ENCODE assay signal across 20 cellular contexts in genomic region chr21:41328660-41329300, GRCh38. TPM values are rescaled to one million over a fixed set of nuclear protein-coding genes. Genes with fewer than 3 reads are reported as not detected.
DNase-seq lines count a peak whose midpoint lies in the region; ATAC-seq and TF ChIP-seq lines count a peak whose summit lies in the region.
"Had no signal": no experiment of that assay in that cellular context is flagged by ENCODE, and none has a peak within 500 bp of the region (broad histone marks: within the 10 kb centered on the region; RNA-seq: fewer than 3 reads in every experiment).

No MANE protein-coding gene starts in this region.

- dilution Hi-C loops in IMR-90 (cut with HindIII; ENCODE audit: low sequenced_read_pairs, unreplicated experiment) = no loop called here

- H2BK15ac ChIP-seq in IMR-90 (ENCODE audit: low read depth, low read length) = no peak overlapping the region

- H2AK9ac ChIP-seq in IMR-90 (replicated peaks; ENCODE audit: low read depth, low read length, poor library complexity) = no peak overlapping the region

- H4K8ac ChIP-seq in IMR-90 (ENCODE audit: low read depth in 2 of 2, low read length in 2 of 2) = no peak overlapping the region

- peaks cover 4% of the 10 kb centered on the region; the same call in 1 of the 2 replicates for H3K27me3 ChIP-seq in IMR-90 (ENCODE audit: control insufficient read depth, insufficient read depth, low read length)

- H3K4me1 ChIP-seq in IMR-90 (ENCODE audit: control insufficient read depth, insufficient read depth, low read length) = no peaks in the 10 kb centered on the region

- no peak for TF ChIP-seq CTCF in IMR-90 (conservative IDR thresholded peaks at IDR 0.05; ENCODE audit: low read depth, low read length)
- TF ChIP-seq CTCF in nephron progenitor cell (IDR thresholded peaks at IDR 0.05) = no peak
- no peak for TF ChIP-seq CTCF in GM13977 (IDR thresholded peaks at IDR 0.05; ENCODE audit: extremely low read depth, insufficient read depth, missing control alignments)

- CTCF ChIA-PET in IMR-90 (lab: Yijun Ruan, JAX) = no interaction called here

- peaks cover 4% of the 10 kb centered on the region for H3K4me1 Mint-ChIP-seq in nephron progenitor cell
- H3K4me1 Mint-ChIP-seq: CD14-positive monocyte, IgD-negative memory B cell had no signal

- H2AFZ ChIP-seq in IMR-90 (replicated peaks; ENCODE audit: low read length, poor library complexity) = no peak overlapping the region

- peak; percentile 46; the same call in 1 of the 2 replicates for ATAC-seq in IMR-90 (ENCODE audit: low read depth)

- no peak overlapping the region for H3K4ac ChIP-seq in IMR-90 (ENCODE audit: low read depth, low read length)

- peaks cover 10% of the 10 kb centered on the region for H3K27me3 Mint-ChIP-seq in nephron progenitor cell (ENCODE audit: low read depth, poor library complexity)

- no peak for TF ChIP-seq RAD21 in IMR-90 (IDR thresholded peaks at IDR 0.05; ENCODE audit: low read length)

- H4K20me1 ChIP-seq in IMR-90 (ENCODE audit: insufficient read depth, low read length) = no peaks in the 10 kb centered on the region

- 32% methylated on average over 3 of the region's 10 CpGs; no CpG with 5 or more reads in 1 of the 2 experiments for WGBS in IMR-90 (ENCODE audit: extremely low coverage in 2 of 2, insufficient read length in 1 of 2), 2 experiments

- intact Hi-C loops in IMR-90 (cut with micrococcal nuclease) = no loop called here

- H4K5ac ChIP-seq in IMR-90 (ENCODE audit: low read depth, low read length) = no peak overlapping the region

- H3K9me1 ChIP-seq in IMR-90 (ENCODE audit: insufficient read depth, low read length) = no peaks in the 10 kb centered on the region

- H3K4me3 ChIP-seq in IMR-90 (ENCODE audit: insufficient read depth, low read depth, low read length) = no peak overlapping the region

- no peak overlapping the region for H2BK20ac ChIP-seq in IMR-90 (ENCODE audit: low read depth, low read length)

- no TSS peak for BruUV-seq in IMR-90 (replicated peaks; lab: Mats Ljungman, UMichigan)

- H3K23ac ChIP-seq in IMR-90 (ENCODE audit: low read depth, low read length) = no peak overlapping the region

- POLR2A ChIA-PET in IMR-90 (lab: Charles Lee; ENCODE audit: unreplicated experiment) = no interaction called here

- H2AK5ac ChIP-seq in IMR-90 (ENCODE audit: low read depth, low read length) = no peak overlapping the region

- H2BK120ac ChIP-seq in IMR-90 (ENCODE audit: low read depth, low read length) = no peak overlapping the region

- H3K4me3 Mint-ChIP-seq in nephron progenitor cell = no peak overlapping the region
- H3K4me3 Mint-ChIP-seq: CD14-positive monocyte, IgD-negative memory B cell had no signal

- H3K9ac ChIP-seq in IMR-90 (ENCODE audit: low read depth, low read length) = no peak overlapping the region

- peak overlapping the region; percentile 58 for H3K4me2 ChIP-seq in IMR-90 (ENCODE audit: low read depth, low read length)

- H2BK5ac ChIP-seq in IMR-90 (ENCODE audit: low read depth, low read length, poor library complexity, severe bottlenecking) = no peak overlapping the region

- no peak overlapping the region for H3K56ac ChIP-seq in IMR-90 (ENCODE audit: extremely low read depth, insufficient read depth, low read length)

- no peak overlapping the region for H3K14ac ChIP-seq in IMR-90 (replicated peaks; ENCODE audit: low read depth, low read length)

- no peak overlapping the region for H4K91ac ChIP-seq in IMR-90 (ENCODE audit: insufficient read depth, low read depth, low read length)

- H3K36me3 ChIP-seq in IMR-90 (ENCODE audit: control insufficient read depth, insufficient read depth, low read length) = no peaks in the 10 kb centered on the region

- TF ChIP-seq POLR2A in IMR-90 (IDR thresholded peaks at IDR 0.05; ENCODE audit: low read depth, low read length) = no peak

- in situ Hi-C loops in IMR-90 (cut with MboI; ENCODE audit: low sequenced_read_pairs) = no loop called here
- in situ Hi-C loops in GM13977 (cut with MboI; ENCODE audit: low pct_unique_long_range_greater_than_20kb, low sequenced_read_pairs, unreplicated experiment) = no loop called here

- H3K27ac Mint-ChIP-seq in nephron progenitor cell = peak overlapping the region; percentile 70
- H3K27ac Mint-ChIP-seq: IgD-negative memory B cell had no signal

- no peak overlapping the region for H3K27ac ChIP-seq in IMR-90 (ENCODE audit: insufficient read depth, low read length)
- H3K27ac ChIP-seq: RWPE1 had no signal

- peak; percentile 3 for DNase-seq in EH (ENCODE audit: low read depth)
- DNase-seq in IMR-90 = peak; percentile 35
- peak; percentile 86 for DNase-seq in astrocyte of the hippocampus (ENCODE audit: low read depth, low spot score)
- DNase-seq in nephron progenitor cell = no peak
- no peak for DNase-seq in GM13977 (ENCODE audit: low spot score)
- no peak for DNase-seq in DMS 273 treated with DMSO at 0.1 percent for 48 hours (lab: John Stamatoyannopoulos, UW)
- no peak for DNase-seq in stimulated activated CD4-positive, alpha-beta T cell treated with anti-CD3 and anti-CD28 coated beads, Interleukin-2, amount 100 ng/mL, for 24 hours
- DNase-seq: Caco-2; GDM1; H7; NCI-H1105 treated with DMSO at 0.1 percent for 48 hours; NCI-H1694 treated with DMSO at 0.1 percent for 48 hours; NCI-H69; NK-92 treated with Interleukin-12 subunit alpha and Interleukin-12 subunit beta, amount 100 ng/mL, for 24 hours; OCI-M1 had no signal

- H3K9me3 Mint-ChIP-seq in nephron progenitor cell = peaks cover 15% of the 10 kb centered on the region

- no peak overlapping the region for H3K18ac ChIP-seq in IMR-90 (ENCODE audit: low read depth, low read length)

- no peaks in the 10 kb centered on the region for H3K79me1 ChIP-seq in IMR-90 (ENCODE audit: low read depth in 1 of 2, low read length in 2 of 2)

- no peaks in the 10 kb centered on the region for H3K9me3 ChIP-seq in IMR-90 (ENCODE audit: control insufficient read depth, insufficient read depth, low read length)

- H3K36me3 Mint-ChIP-seq in nephron progenitor cell (ENCODE audit: low read depth) = no peaks in the 10 kb centered on the region
- H3K36me3 Mint-ChIP-seq: CD14-positive monocyte had no signal

TF ChIP-seq in IMR-90, 13 proteins besides CTCF, POLR2A, EP300 and RAD21:
- no peak for TF ChIP-seq FOS (IDR thresholded peaks at IDR 0.05; ENCODE audit: low read depth, low read length)
- no peak for TF ChIP-seq MAZ (IDR thresholded peaks at IDR 0.05; ENCODE audit: borderline replicate concordance, low read depth, low read length)
- no peak for TF ChIP-seq CEBPB (IDR thresholded peaks at IDR 0.05; ENCODE audit: low read depth, low read length)
- no peak for TF ChIP-seq MXI1 (IDR thresholded peaks at IDR 0.05; ENCODE audit: borderline replicate concordance, low read depth, low read length)
- no peak for TF ChIP-seq MAFK (IDR thresholded peaks at IDR 0.05; ENCODE audit: low read depth, low read length)
- no peak for TF ChIP-seq ELK1 (IDR thresholded peaks at IDR 0.05; ENCODE audit: borderline replicate concordance, low read depth, low read length)
- TF ChIP-seq USF2 (IDR thresholded peaks at IDR 0.05; ENCODE audit: low read depth, low read length) = no peak
- TF ChIP-seq RFX5 (IDR thresholded peaks at IDR 0.05; ENCODE audit: low read depth, low read length) = no peak
- no peak for TF ChIP-seq CHD1 (IDR thresholded peaks at IDR 0.05; ENCODE audit: low read depth, low read length)
- TF ChIP-seq NFE2L2 (IDR thresholded peaks at IDR 0.05; ENCODE audit: low read depth, low read length) = no peak
- no peak for TF ChIP-seq SMC3 (IDR thresholded peaks at IDR 0.05; ENCODE audit: low read depth, low read length)
- no peak for TF ChIP-seq BHLHE40 (IDR thresholded peaks at IDR 0.05; ENCODE audit: low read depth, low read length)
- no peak for TF ChIP-seq RCOR1 (IDR thresholded peaks at IDR 0.05; ENCODE audit: insufficient replicate concordance, low read length)
TF ChIP-seq in IMR-90: peak in this region for 0.

RNA-seq across cellular contexts. Expression of gene FAM3B, which starts 12.2 kb away (rescaled TPM):
- not detected in 2 replicates for total RNA-seq in IMR-90 (2012; rRNA removed)
- polyA plus RNA-seq in IMR-90 (2012; rRNA removed) = not detected in 2 replicates
- not detected in 2 replicates for polyA plus RNA-seq in IMR-90 (2012; cell fraction: cytosol; rRNA removed)
- not detected in 2 replicates for polyA plus RNA-seq in IMR-90 (2012; cell fraction: nucleus; rRNA removed; ENCODE audit: low replicate concordance)
- total RNA-seq: HT-29, LHCN-M2 had no signal
- polyA plus RNA-seq: IgD-negative memory B cell had no signal

RNA-seq across cellular contexts. Expression of gene MX2, which starts 33.0 kb away (rescaled TPM):
- 0.54 and 0.56 TPM in 2 replicates for total RNA-seq in IMR-90 (2012; rRNA removed)
- 0.43 and 0.53 TPM in 2 replicates for polyA plus RNA-seq in IMR-90 (2012; rRNA removed)
- 0.22 TPM in 1 of 2 replicates, not detected in the other for polyA plus RNA-seq in IMR-90 (2012; cell fraction: cytosol; rRNA removed)
- polyA plus RNA-seq in IMR-90 (2012; cell fraction: nucleus; rRNA removed; ENCODE audit: low replicate concordance) = 0.45 and 1.1 TPM in 2 replicates

Comparison
In these comparisons a context has a peak if more than half of its experiments do, and no peak if none do; other contexts are left out.
1. DNase-seq: peak in EH (single experiment), IMR-90 (single experiment) and astrocyte of the hippocampus (single experiment); none in nephron progenitor cell (single experiment), GM13977 (single experiment), DMS 273 treated with DMSO at 0.1 percent for 48 hours (single experiment) and stimulated activated CD4-positive, alpha-beta T cell treated with anti-CD3 and anti-CD28 coated beads, Interleukin-2, amount 100 ng/mL, for 24 hours (0 of 2).